In genomic region chr6:25042599-25042936, GRCh38 we compare ENCODE assay signal across 9 cellular contexts.
DNase-seq lines count a peak whose midpoint lies in the region; ATAC-seq and TF ChIP-seq lines count a peak whose summit lies in the region.
"Had no signal": no experiment of that assay in that cellular context is flagged by ENCODE, and none has a peak within 500 bp of the region (broad histone marks: within the 10 kb centered on the region; RNA-seq: fewer than 3 reads in every experiment).

No MANE protein-coding gene starts in this region.

- peak overlapping the region; percentile 97 for H3K4me3 Mint-ChIP-seq in activated T-helper 17 cell treated with anti-CD3 and anti-CD28 coated beads, Interleukin-2, amount 50 U/mL, for 72 hours
- H3K4me3 Mint-ChIP-seq in stimulated activated naive CD8-positive, alpha-beta T cell treated with anti-CD3 and anti-CD28 coated beads, Interleukin-15, amount 100 ng/mL, for 72 hours, result peak overlapping the region; percentile 84 to 97

- intact Hi-C loops in esophagus muscularis mucosa (cut with DNase I), result no loop called here

- H3K9me3 Mint-ChIP-seq in activated T-helper 17 cell treated with anti-CD3 and anti-CD28 coated beads, Interleukin-2, amount 50 U/mL, for 72 hours, result no peaks in the 10 kb centered on the region
- H3K9me3 Mint-ChIP-seq in stimulated activated naive CD8-positive, alpha-beta T cell treated with anti-CD3 and anti-CD28 coated beads, Interleukin-15, amount 100 ng/mL, for 72 hours, result no peaks in the 10 kb centered on the region

- no peaks in the 10 kb centered on the region for H3K27me3 ChIP-seq in esophagus muscularis mucosa

- 94% methylated on average over 5 of the region's 5 CpGs for WGBS in esophagus muscularis mucosa

- TF ChIP-seq POLR2A in esophagus muscularis mucosa (IDR thresholded peaks at IDR 0.05; ENCODE audit: low read depth), result no peak

- peaks cover 34% of the 10 kb centered on the region for H3K4me1 Mint-ChIP-seq in activated T-helper 17 cell treated with anti-CD3 and anti-CD28 coated beads, Interleukin-2, amount 50 U/mL, for 72 hours
- peaks cover 55% of the 10 kb centered on the region for H3K4me1 Mint-ChIP-seq in stimulated activated naive CD8-positive, alpha-beta T cell treated with anti-CD3 and anti-CD28 coated beads, Interleukin-15, amount 100 ng/mL, for 72 hours

- H3K27ac Mint-ChIP-seq in activated T-helper 17 cell treated with anti-CD3 and anti-CD28 coated beads, Interleukin-2, amount 50 U/mL, for 72 hours, result peak overlapping the region; percentile 97
- H3K27ac Mint-ChIP-seq in stimulated activated naive CD8-positive, alpha-beta T cell treated with anti-CD3 and anti-CD28 coated beads, Interleukin-15, amount 100 ng/mL, for 72 hours, result peak overlapping the region in 1 of 2 donors; percentile 99

- H3K4me1 ChIP-seq in esophagus muscularis mucosa, result no peaks in the 10 kb centered on the region

- H3K36me3 Mint-ChIP-seq in activated T-helper 17 cell treated with anti-CD3 and anti-CD28 coated beads, Interleukin-2, amount 50 U/mL, for 72 hours (ENCODE audit: low read depth), result peaks cover 42% of the 10 kb centered on the region

- no peaks in the 10 kb centered on the region for H3K27me3 Mint-ChIP-seq in activated T-helper 17 cell treated with anti-CD3 and anti-CD28 coated beads, Interleukin-2, amount 50 U/mL, for 72 hours
- H3K27me3 Mint-ChIP-seq in stimulated activated naive CD8-positive, alpha-beta T cell treated with anti-CD3 and anti-CD28 coated beads, Interleukin-15, amount 100 ng/mL, for 72 hours, result no peaks in the 10 kb centered on the region

- H3K36me3 ChIP-seq in esophagus muscularis mucosa, result no peaks in the 10 kb centered on the region

- H3K27ac ChIP-seq in esophagus muscularis mucosa (replicated peaks in 1 of 4), result no peak overlapping the region
- H3K27ac ChIP-seq: dorsolateral prefrontal cortex had no signal

- peak; percentile 24 for ATAC-seq in HG03135 (IDR thresholded peaks at IDR 0.05; ENCODE audit: unreplicated experiment)
- ATAC-seq in activated T-helper 17 cell treated with anti-CD3 and anti-CD28 coated beads, Interleukin-2, amount 50 U/mL, for 72 hours (replicated peaks), result peak; percentile 37
- ATAC-seq in stimulated activated naive CD8-positive, alpha-beta T cell treated with anti-CD3 and anti-CD28 coated beads, Interleukin-15, amount 100 ng/mL, for 72 hours, result peak; percentile 71

- TF ChIP-seq EP300 in esophagus muscularis mucosa (IDR thresholded peaks at IDR 0.05), result no peak

- H3K4me3 ChIP-seq in esophagus muscularis mucosa, result no peak overlapping the region
- H3K4me3 ChIP-seq: dorsolateral prefrontal cortex had no signal

- DNase-seq in activated naive CD4-positive, alpha-beta T cell treated with Interleukin-2 at 50 U/mL for 16 hours, result peak; percentile 28
- no peak for DNase-seq in activated naive CD4-positive, alpha-beta T cell treated with anti-CD3 and anti-CD28 coated beads, Interleukin-2, amount 50 U/mL, for 16 hours
- no peak for DNase-seq in stimulated activated naive CD8-positive, alpha-beta T cell treated with anti-CD3 and anti-CD28 coated beads, Interleukin-15, amount 100 ng/mL, for 72 hours
- no peak for DNase-seq in stimulated activated CD4-positive, alpha-beta T cell treated with anti-CD3 and anti-CD28 coated beads, Interleukin-2, amount 100 ng/mL, for 24 hours
- DNase-seq in NCI-H446 treated with DMSO at 0.1 percent for 48 hours (lab: John Stamatoyannopoulos, UW) (no peak), esophagus muscularis mucosa (ENCODE audit: extremely low spot score) (no peak)
- DNase-seq: dorsolateral prefrontal cortex had no signal

- no peaks in the 10 kb centered on the region for H3K9me3 ChIP-seq in esophagus muscularis mucosa

- TF ChIP-seq CTCF in esophagus muscularis mucosa (IDR thresholded peaks at IDR 0.05), result no peak
